Comparison of ENCODE assay signal across 1 cellular context in genomic region chr9:36462245-36462644, GRCh38.
TF ChIP-seq lines count a peak whose summit lies in the region.

No MANE protein-coding gene starts in this region.

TF ChIP-seq in IMR-90, 13 proteins besides CTCF, POLR2A, EP300 and RAD21 (continued from another document):
- TF ChIP-seq BHLHE40 (IDR thresholded peaks at IDR 0.05; ENCODE audit: low read depth, low read length): no peak
- no peak for TF ChIP-seq MAZ (IDR thresholded peaks at IDR 0.05; ENCODE audit: borderline replicate concordance, low read depth, low read length)
- TF ChIP-seq CHD1 (IDR thresholded peaks at IDR 0.05; ENCODE audit: low read depth, low read length): no peak
- TF ChIP-seq ELK1 (IDR thresholded peaks at IDR 0.05; ENCODE audit: borderline replicate concordance, low read depth, low read length): no peak
